ENCODE assay signal across 8 cellular contexts in the genomic region with DNA sequence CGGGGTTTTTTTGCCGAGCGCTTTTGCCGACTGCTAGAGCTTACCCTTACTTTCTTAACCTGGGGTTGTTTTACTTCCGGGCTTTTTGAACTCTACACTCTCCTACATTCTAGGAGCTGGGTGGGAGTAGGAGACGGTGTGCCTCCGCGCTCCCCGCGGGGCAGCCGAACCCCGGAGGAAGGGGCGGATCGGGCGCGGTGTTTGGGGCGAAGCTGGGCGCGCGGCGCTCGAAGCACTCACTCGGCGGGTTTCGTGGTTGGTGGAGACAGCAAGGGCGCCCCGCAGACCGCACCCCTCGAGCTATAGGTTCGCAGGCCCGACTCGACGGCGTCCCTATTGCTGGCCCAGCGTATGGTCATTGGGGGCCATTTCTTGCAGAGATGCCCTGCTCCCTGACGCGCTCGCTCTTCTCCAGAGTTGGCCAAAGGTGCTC. TPM values are rescaled to one million over a fixed set of nuclear protein-coding genes. Genes with fewer than 3 reads are reported as not detected.
DNase-seq lines count a peak whose midpoint lies in the region; ATAC-seq and TF ChIP-seq lines count a peak whose summit lies in the region.

No MANE protein-coding gene starts in this region.

- peaks cover 7% of the 10 kb centered on the region for H3K27me3 ChIP-seq in endodermal cell (ENCODE audit: control insufficient read depth, insufficient read depth, low read length, poor library complexity, severe bottlenecking)
- peaks cover 5 to 6% of the 10 kb centered on the region in 2 donors for H3K27me3 ChIP-seq in mucosa of rectum (ENCODE audit: control insufficient read depth in 2 of 2, insufficient read depth in 2 of 2, low read length in 2 of 2)

- CTCF ChIA-PET in activated CD8-positive, alpha-beta T cell treated with anti-CD3 and anti-CD28 coated beads, Interleukin-2, amount 10 ng/mL, durations not matched to agents 7 days and 5 days (lab: Charles Lee), result interaction anchor here (0.8 to 2.2 kb wide), 8 partner anchors 9 to 437 kb away, joined by 3 to 19 read pairs (median 4); partner anchors contain the start of gene TCTN3

- in situ Hi-C loops in GM18951 (cut with MboI; ENCODE audit: low sequenced_read_pairs, unreplicated experiment), result no loop called here

- H3K9me3 ChIP-seq in endodermal cell (ENCODE audit: control insufficient read depth, low read length), result no peaks in the 10 kb centered on the region
- H3K9me3 ChIP-seq in mucosa of rectum (ENCODE audit: control insufficient read depth in 2 of 2, low read length in 2 of 2), result no peaks in the 10 kb centered on the region

- H3K36me3 ChIP-seq in endodermal cell (ENCODE audit: control insufficient read depth, insufficient read depth, low read length) (peaks cover 24% of the 10 kb centered on the region), mucosa of rectum (ENCODE audit: control insufficient read depth in 2 of 2, insufficient read depth in 2 of 2, low read length in 2 of 2) (peaks cover 15 to 19% of the 10 kb centered on the region in 2 donors)

- H3K4me3 ChIP-seq in AG10803 (ENCODE audit: low read length), result peak overlapping the region; percentile 77
- H3K4me3 ChIP-seq in endodermal cell (ENCODE audit: low read length), result peak overlapping the region; percentile 100
- H3K4me3 ChIP-seq in mucosa of rectum (ENCODE audit: low read length in 2 of 2), result peak overlapping the region; percentile 76 to 99

- H3K9ac ChIP-seq in endodermal cell (ENCODE audit: extremely low read depth, low read length, poor library complexity, severe bottlenecking), result peak overlapping the region; percentile 97
- H3K9ac ChIP-seq in mucosa of rectum (ENCODE audit: low read depth in 1 of 2, low read length in 2 of 2), result peak overlapping the region; percentile 76 to 96

- peaks cover 24% of the 10 kb centered on the region for H3K4me1 Mint-ChIP-seq in activated CD8-positive, alpha-beta T cell treated with anti-CD3 and anti-CD28 coated beads, Interleukin-2, amount 10 ng/mL, durations not matched to agents 7 days and 5 days (ENCODE audit: low read depth)
- peaks cover 11% of the 10 kb centered on the region for H3K4me1 Mint-ChIP-seq in endodermal cell
- peaks cover 6% of the 10 kb centered on the region for H3K4me1 Mint-ChIP-seq in stimulated activated memory B cell treated with anti-CD40 and anti-IgM and Interleukin-4, amounts not matched to agents 10 μg/mL and 1 μg/mL and 100 μg/mL, for 72 hours

- H3K27ac ChIP-seq in endodermal cell (ENCODE audit: low read depth, low read length) (peak overlapping the region; percentile 98), mucosa of rectum (ENCODE audit: low read depth in 2 of 2, low read length in 2 of 2) (peak overlapping the region; percentile 99)

- peak overlapping the region; percentile 90 for H3K4me3 Mint-ChIP-seq in activated CD8-positive, alpha-beta T cell treated with anti-CD3 and anti-CD28 coated beads, Interleukin-2, amount 10 ng/mL, durations not matched to agents 7 days and 5 days
- peak overlapping the region; percentile 83 for H3K4me3 Mint-ChIP-seq in endodermal cell
- peak overlapping the region; percentile 93 for H3K4me3 Mint-ChIP-seq in stimulated activated memory B cell treated with anti-CD40 and anti-IgM and Interleukin-4, amounts not matched to agents 10 μg/mL and 1 μg/mL and 100 μg/mL, for 72 hours

- DNase-seq in AG10803 (ENCODE audit: low read depth) (peak; percentile 78), NCI-H748 (lab: John Stamatoyannopoulos, UW; ENCODE audit: unreplicated experiment) (peak; percentile 89), endodermal cell (peak; percentile 93)
- DNase-seq in activated CD8-positive, alpha-beta T cell treated with anti-CD3 and anti-CD28 coated beads, Interleukin-2, amount 10 ng/mL, durations not matched to agents 7 days and 5 days, result peak; percentile 84

- peak; percentile 46 for ATAC-seq in HG03108 (IDR thresholded peaks at IDR 0.05; ENCODE audit: unreplicated experiment)
- peak; percentile 80 for ATAC-seq in activated CD8-positive, alpha-beta T cell treated with anti-CD3 and anti-CD28 coated beads, Interleukin-2, amount 10 ng/mL, durations not matched to agents 7 days and 5 days
- peak; percentile 89 for ATAC-seq in stimulated activated memory B cell treated with anti-CD40 and anti-IgM and Interleukin-4, amounts not matched to agents 10 μg/mL and 1 μg/mL and 100 μg/mL, for 72 hours

- WGBS in endodermal cell (ENCODE audit: insufficient coverage in 1 of 2, insufficient read length in 1 of 2), 2 experiments, result 0 to 1% methylated on average over 23 to 37 of the region's 38 CpGs

- peaks cover 17% of the 10 kb centered on the region for H3K27me3 Mint-ChIP-seq in activated CD8-positive, alpha-beta T cell treated with anti-CD3 and anti-CD28 coated beads, Interleukin-2, amount 10 ng/mL, durations not matched to agents 7 days and 5 days (ENCODE audit: low read depth)
- H3K27me3 Mint-ChIP-seq in endodermal cell (ENCODE audit: insufficient read depth), result peaks cover 6% of the 10 kb centered on the region
- H3K27me3 Mint-ChIP-seq in stimulated activated memory B cell treated with anti-CD40 and anti-IgM and Interleukin-4, amounts not matched to agents 10 μg/mL and 1 μg/mL and 100 μg/mL, for 72 hours, result peaks cover 33% of the 10 kb centered on the region

- TF ChIP-seq CTCF in AG10803 (conservative IDR thresholded peaks at IDR 0.05; ENCODE audit: low read length) (peak; percentile 20), endodermal cell (conservative IDR thresholded peaks at IDR 0.05) (no peak)

- POLR2A ChIA-PET in activated CD8-positive, alpha-beta T cell treated with anti-CD3 and anti-CD28 coated beads, Interleukin-2, amount 10 ng/mL, durations not matched to agents 7 days and 5 days (lab: Charles Lee), result interaction anchor here (0.7 to 2.4 kb wide), 22 partner anchors 8 to 167 kb away, joined by 3 to 164 read pairs (median 4); no protein-coding TSS in a partner anchor

- peak; percentile 75 for TF ChIP-seq POLR2A in GM18951 (IDR thresholded peaks at IDR 0.05; ENCODE audit: extremely low read depth, insufficient read depth, insufficient read length)

- H3K36me3 Mint-ChIP-seq in activated CD8-positive, alpha-beta T cell treated with anti-CD3 and anti-CD28 coated beads, Interleukin-2, amount 10 ng/mL, durations not matched to agents 7 days and 5 days (ENCODE audit: low read depth), result peaks cover 41% of the 10 kb centered on the region
- H3K36me3 Mint-ChIP-seq in endodermal cell (ENCODE audit: low read depth), result peaks cover 25% of the 10 kb centered on the region
- H3K36me3 Mint-ChIP-seq in stimulated activated memory B cell treated with anti-CD40 and anti-IgM and Interleukin-4, amounts not matched to agents 10 μg/mL and 1 μg/mL and 100 μg/mL, for 72 hours, result peaks cover 20% of the 10 kb centered on the region

- peaks cover 6% of the 10 kb centered on the region for H3K9me3 Mint-ChIP-seq in activated CD8-positive, alpha-beta T cell treated with anti-CD3 and anti-CD28 coated beads, Interleukin-2, amount 10 ng/mL, durations not matched to agents 7 days and 5 days (ENCODE audit: insufficient read depth)
- H3K9me3 Mint-ChIP-seq in endodermal cell, result peaks cover 3% of the 10 kb centered on the region
- H3K9me3 Mint-ChIP-seq in stimulated activated memory B cell treated with anti-CD40 and anti-IgM and Interleukin-4, amounts not matched to agents 10 μg/mL and 1 μg/mL and 100 μg/mL, for 72 hours, result no peaks in the 10 kb centered on the region

- no peaks in the 10 kb centered on the region for H3K4me1 ChIP-seq in endodermal cell (ENCODE audit: control insufficient read depth, insufficient read depth, low read length)
- peaks cover 4 to 9% of the 10 kb centered on the region in 2 donors for H3K4me1 ChIP-seq in mucosa of rectum (ENCODE audit: control insufficient read depth in 2 of 2, insufficient read depth in 2 of 2, low read length in 2 of 2)

- peak overlapping the region; percentile 100 for H3K27ac Mint-ChIP-seq in activated CD8-positive, alpha-beta T cell treated with anti-CD3 and anti-CD28 coated beads, Interleukin-2, amount 10 ng/mL, durations not matched to agents 7 days and 5 days
- H3K27ac Mint-ChIP-seq in endodermal cell, result peak overlapping the region; percentile 100
- peak overlapping the region; percentile 99 for H3K27ac Mint-ChIP-seq in stimulated activated memory B cell treated with anti-CD40 and anti-IgM and Interleukin-4, amounts not matched to agents 10 μg/mL and 1 μg/mL and 100 μg/mL, for 72 hours

RNA-seq across cellular contexts. Expression of gene ZNF518A, which starts 0.2 kb away (rescaled TPM):
- 10 to 100 TPM; 15.3 to 16.5 TPM for total RNA-seq in activated CD8-positive, alpha-beta T cell treated with anti-CD3 and anti-CD28 coated beads, Interleukin-2, amount 10 ng/mL, durations not matched to agents 7 days and 5 days
- total RNA-seq in endodermal cell, result 10 to 100 TPM; 43.3 to 45.7 TPM
- polyA plus RNA-seq in endodermal cell (2013, experiment 1 of 2), result 21.4 TPM
- 22.1 TPM for polyA plus RNA-seq in endodermal cell (2013, experiment 2 of 2)

Comparison
In these comparisons a context has a peak if more than half of its experiments do, and no peak if none do; other contexts are left out.
1. Peak in every context shown above with its lines: DNase-seq, ATAC-seq, H3K4me3 ChIP-seq and H3K27ac ChIP-seq.